20 cellular contexts compared by ENCODE assay signal in the genomic region with DNA sequence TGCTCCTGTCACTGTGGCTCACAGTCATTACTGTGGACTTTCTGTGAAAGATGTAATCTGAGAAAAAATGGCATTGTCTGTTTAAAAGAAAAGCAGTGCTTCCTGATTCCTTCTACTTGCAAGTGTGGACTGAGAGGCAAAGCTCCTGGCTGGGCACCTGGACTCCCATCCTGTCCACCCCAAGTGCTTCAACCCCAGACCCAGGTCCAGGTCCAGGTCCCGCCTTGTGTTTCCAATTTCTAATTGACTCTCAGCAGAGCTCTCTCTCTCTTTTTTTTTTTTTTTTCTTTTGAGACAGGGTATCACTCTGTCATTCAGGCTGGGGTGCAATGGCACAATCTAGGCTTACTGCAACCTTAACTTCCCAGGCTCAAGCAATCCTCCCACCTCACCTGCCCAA.
DNase-seq lines count a peak whose midpoint lies in the region; TF ChIP-seq lines count a peak whose summit lies in the region.
"Had no signal": no experiment of that assay in that cellular context is flagged by ENCODE, and none has a peak within 500 bp of the region (broad histone marks: within the 10 kb centered on the region; RNA-seq: fewer than 3 reads in every experiment).

No MANE protein-coding gene starts in this region.

- DNase-seq in activated CD4-positive, alpha-beta T cell treated with anti-CD3 and anti-CD28 coated beads, Interleukin-2, amount 10 ng/mL, durations not matched to agents 24 days and 14 days: peak; percentile 45
- DNase-seq in activated CD4-positive, alpha-beta T cell treated with anti-CD3 and anti-CD28 coated beads, Interleukin-2, amount 50 U/mL, for 1 hour: no peak
- no peak for DNase-seq in activated naive CD4-positive, alpha-beta T cell treated with anti-CD3 and anti-CD28 coated beads, Interleukin-2, amount 10 ng/mL, durations not matched to agents 7 days and 5 days
- DNase-seq in activated naive CD4-positive, alpha-beta T cell treated with anti-CD3 and anti-CD28 coated beads, Interleukin-2, amount 50 U/mL, for 16 hours: no peak
- DNase-seq in neural progenitor cell (ENCODE audit: low spot score) (no peak), type B pancreatic cell (ENCODE audit: extremely low spot score, unreplicated experiment) (no peak), smooth muscle cell (lab: John Stamatoyannopoulos, UW; ENCODE audit: unreplicated experiment) (no peak)
- no peak for DNase-seq in stimulated activated CD4-positive, alpha-beta T cell treated with anti-CD3 and anti-CD28 coated beads, Interleukin-2, amount 100 ng/mL, for 48 hours
- DNase-seq: BE2C; CD4-positive, alpha-beta T cell; CD8-positive, alpha-beta memory T cell; DMS 273 treated with DMSO at 0.1 percent for 48 hours; DMS53; DMS79 treated with DMSO at 0.1 percent for 48 hours; GF-D8; GOT3; HCEC 1CT had no signal

- TF ChIP-seq CTCF in neural progenitor cell (IDR thresholded peaks at IDR 0.05): no peak
- no peak for TF ChIP-seq CTCF in type B pancreatic cell (conservative IDR thresholded peaks at IDR 0.05)
- TF ChIP-seq CTCF in smooth muscle cell (IDR thresholded peaks at IDR 0.05; ENCODE audit: borderline replicate concordance, insufficient read depth, poor library complexity, severe bottlenecking): no peak

- H3K4me3 ChIP-seq in neural progenitor cell (no peak overlapping the region), smooth muscle cell (no peak overlapping the region)
- H3K4me3 ChIP-seq: BLaER1 treated with 17β-estradiol and CSF1 and Interleukin-3, amounts not matched to agents 10 nM and 100 nM had no signal

- CTCF ChIA-PET in activated naive CD4-positive, alpha-beta T cell treated with anti-CD3 and anti-CD28 coated beads, Interleukin-2, amount 10 ng/mL, durations not matched to agents 7 days and 5 days (lab: Charles Lee): no interaction called here

- intact Hi-C loops in activated CD4-positive, alpha-beta T cell treated with anti-CD3 and anti-CD28 coated beads, Interleukin-2, amount 10 ng/mL, durations not matched to agents 24 days and 14 days (cut with micrococcal nuclease): no loop called here

- no peaks in the 10 kb centered on the region for H3K27me3 Mint-ChIP-seq in activated CD4-positive, alpha-beta T cell treated with anti-CD3 and anti-CD28 coated beads, Interleukin-2, amount 10 ng/mL, durations not matched to agents 24 days and 14 days
- H3K27me3 Mint-ChIP-seq in activated naive CD4-positive, alpha-beta T cell treated with anti-CD3 and anti-CD28 coated beads, Interleukin-2, amount 10 ng/mL, durations not matched to agents 7 days and 5 days: no peaks in the 10 kb centered on the region
- H3K27me3 Mint-ChIP-seq in neural progenitor cell (ENCODE audit: insufficient read depth, low read depth) (peaks cover 10% of the 10 kb centered on the region), type B pancreatic cell (no peaks in the 10 kb centered on the region)
- H3K27me3 Mint-ChIP-seq: CD4-positive, alpha-beta T cell; CD8-positive, alpha-beta memory T cell had no signal

- H3K9ac ChIP-seq in neural progenitor cell (no peak overlapping the region), smooth muscle cell (ENCODE audit: low read depth) (no peak overlapping the region)
- H3K9ac ChIP-seq: BLaER1 treated with 17β-estradiol and CSF1 and Interleukin-3, amounts not matched to agents 10 nM and 100 nM had no signal

- H3K9me3 ChIP-seq in neural progenitor cell (ENCODE audit: low read depth) (no peaks in the 10 kb centered on the region), smooth muscle cell (replicated peaks; ENCODE audit: low read depth) (no peaks in the 10 kb centered on the region)
- H3K9me3 ChIP-seq: BE2C had no signal

- no peak overlapping the region for H3K4me3 Mint-ChIP-seq in activated CD4-positive, alpha-beta T cell treated with anti-CD3 and anti-CD28 coated beads, Interleukin-2, amount 10 ng/mL, durations not matched to agents 24 days and 14 days
- H3K4me3 Mint-ChIP-seq in activated naive CD4-positive, alpha-beta T cell treated with anti-CD3 and anti-CD28 coated beads, Interleukin-2, amount 10 ng/mL, durations not matched to agents 7 days and 5 days: no peak overlapping the region
- H3K4me3 Mint-ChIP-seq in neural progenitor cell (no peak overlapping the region), type B pancreatic cell (no peak overlapping the region)
- H3K4me3 Mint-ChIP-seq: CD14-positive monocyte; CD4-positive, alpha-beta T cell; CD8-positive, alpha-beta memory T cell had no signal

- peak overlapping the region; percentile 29 for H3K27ac Mint-ChIP-seq in activated CD4-positive, alpha-beta T cell treated with anti-CD3 and anti-CD28 coated beads, Interleukin-2, amount 10 ng/mL, durations not matched to agents 24 days and 14 days
- peak overlapping the region; percentile 37 for H3K27ac Mint-ChIP-seq in activated naive CD4-positive, alpha-beta T cell treated with anti-CD3 and anti-CD28 coated beads, Interleukin-2, amount 10 ng/mL, durations not matched to agents 7 days and 5 days
- H3K27ac Mint-ChIP-seq in neural progenitor cell (peak overlapping the region; percentile 21), type B pancreatic cell (no peak overlapping the region)
- H3K27ac Mint-ChIP-seq: CD4-positive, alpha-beta T cell; CD8-positive, alpha-beta memory T cell had no signal

- peaks cover 4% of the 10 kb centered on the region for H3K4me1 ChIP-seq in neural progenitor cell
- H3K4me1 ChIP-seq in smooth muscle cell (ENCODE audit: low read depth): peaks cover 7% of the 10 kb centered on the region
- H3K4me1 ChIP-seq: BE2C had no signal

- H3K79me2 ChIP-seq in neural progenitor cell (ENCODE audit: low read depth) (no peaks in the 10 kb centered on the region), smooth muscle cell (ENCODE audit: low read depth) (no peaks in the 10 kb centered on the region)

- peaks cover 33% of the 10 kb centered on the region for H3K36me3 Mint-ChIP-seq in activated CD4-positive, alpha-beta T cell treated with anti-CD3 and anti-CD28 coated beads, Interleukin-2, amount 10 ng/mL, durations not matched to agents 24 days and 14 days (ENCODE audit: low read depth)
- H3K36me3 Mint-ChIP-seq in activated naive CD4-positive, alpha-beta T cell treated with anti-CD3 and anti-CD28 coated beads, Interleukin-2, amount 10 ng/mL, durations not matched to agents 7 days and 5 days: peaks cover 44% of the 10 kb centered on the region
- H3K36me3 Mint-ChIP-seq in neural progenitor cell: no peaks in the 10 kb centered on the region
- H3K36me3 Mint-ChIP-seq in type B pancreatic cell: no peaks in the 10 kb centered on the region

- no peak overlapping the region for H2AFZ ChIP-seq in neural progenitor cell (replicated peaks)
- no peak overlapping the region for H2AFZ ChIP-seq in smooth muscle cell (ENCODE audit: low read depth)

- H3K27me3 ChIP-seq in neural progenitor cell: no peaks in the 10 kb centered on the region
- H3K27me3 ChIP-seq in smooth muscle cell (ENCODE audit: low read depth): no peaks in the 10 kb centered on the region
- H3K27me3 ChIP-seq: BE2C; BLaER1 treated with 17β-estradiol and CSF1 and Interleukin-3, amounts not matched to agents 10 nM and 100 nM had no signal

- peaks cover 4% of the 10 kb centered on the region for H3K4me1 Mint-ChIP-seq in activated CD4-positive, alpha-beta T cell treated with anti-CD3 and anti-CD28 coated beads, Interleukin-2, amount 10 ng/mL, durations not matched to agents 24 days and 14 days
- H3K4me1 Mint-ChIP-seq in activated naive CD4-positive, alpha-beta T cell treated with anti-CD3 and anti-CD28 coated beads, Interleukin-2, amount 10 ng/mL, durations not matched to agents 7 days and 5 days: peaks cover 7% of the 10 kb centered on the region
- H3K4me1 Mint-ChIP-seq in neural progenitor cell (peaks cover 19% of the 10 kb centered on the region), type B pancreatic cell (ENCODE audit: unreplicated experiment) (peaks cover 9% of the 10 kb centered on the region)

- H3K4me2 ChIP-seq in neural progenitor cell (no peak overlapping the region), smooth muscle cell (no peak overlapping the region)
- H3K4me2 ChIP-seq: BLaER1 treated with 17β-estradiol and CSF1 and Interleukin-3, amounts not matched to agents 10 nM and 100 nM had no signal

- H3K36me3 ChIP-seq in neural progenitor cell: no peaks in the 10 kb centered on the region
- no peaks in the 10 kb centered on the region for H3K36me3 ChIP-seq in smooth muscle cell (ENCODE audit: low read depth)
- H3K36me3 ChIP-seq: BE2C had no signal

- H3F3A ChIP-seq in neural progenitor cell (ENCODE audit: low read depth) (no peaks in the 10 kb centered on the region), smooth muscle cell (ENCODE audit: low read depth) (no peaks in the 10 kb centered on the region)

- WGBS in smooth muscle cell (ENCODE audit: low lambda C conversion rate): 96% methylated on average over 1 of the region's 1 CpG

- H4K20me1 ChIP-seq in neural progenitor cell (ENCODE audit: low read depth) (no peaks in the 10 kb centered on the region), smooth muscle cell (ENCODE audit: low read depth) (no peaks in the 10 kb centered on the region)
- H4K20me1 ChIP-seq: BLaER1 treated with 17β-estradiol and CSF1 and Interleukin-3, amounts not matched to agents 10 nM and 100 nM had no signal

- no peaks in the 10 kb centered on the region for H3K9me3 Mint-ChIP-seq in activated CD4-positive, alpha-beta T cell treated with anti-CD3 and anti-CD28 coated beads, Interleukin-2, amount 10 ng/mL, durations not matched to agents 24 days and 14 days
- H3K9me3 Mint-ChIP-seq in activated naive CD4-positive, alpha-beta T cell treated with anti-CD3 and anti-CD28 coated beads, Interleukin-2, amount 10 ng/mL, durations not matched to agents 7 days and 5 days: no peaks in the 10 kb centered on the region
- H3K9me3 Mint-ChIP-seq in neural progenitor cell (peaks cover 10% of the 10 kb centered on the region), type B pancreatic cell (no peaks in the 10 kb centered on the region)
- H3K9me3 Mint-ChIP-seq: CD4-positive, alpha-beta T cell had no signal

- H3K27ac ChIP-seq in neural progenitor cell: no peak overlapping the region
- H3K27ac ChIP-seq in smooth muscle cell (ENCODE audit: low read depth): no peak overlapping the region
- H3K27ac ChIP-seq: 22Rv1; BLaER1 treated with 17β-estradiol and CSF1 and Interleukin-3, amounts not matched to agents 10 nM and 100 nM had no signal
